1 cellular context compared by ENCODE assay signal in the genomic region with DNA sequence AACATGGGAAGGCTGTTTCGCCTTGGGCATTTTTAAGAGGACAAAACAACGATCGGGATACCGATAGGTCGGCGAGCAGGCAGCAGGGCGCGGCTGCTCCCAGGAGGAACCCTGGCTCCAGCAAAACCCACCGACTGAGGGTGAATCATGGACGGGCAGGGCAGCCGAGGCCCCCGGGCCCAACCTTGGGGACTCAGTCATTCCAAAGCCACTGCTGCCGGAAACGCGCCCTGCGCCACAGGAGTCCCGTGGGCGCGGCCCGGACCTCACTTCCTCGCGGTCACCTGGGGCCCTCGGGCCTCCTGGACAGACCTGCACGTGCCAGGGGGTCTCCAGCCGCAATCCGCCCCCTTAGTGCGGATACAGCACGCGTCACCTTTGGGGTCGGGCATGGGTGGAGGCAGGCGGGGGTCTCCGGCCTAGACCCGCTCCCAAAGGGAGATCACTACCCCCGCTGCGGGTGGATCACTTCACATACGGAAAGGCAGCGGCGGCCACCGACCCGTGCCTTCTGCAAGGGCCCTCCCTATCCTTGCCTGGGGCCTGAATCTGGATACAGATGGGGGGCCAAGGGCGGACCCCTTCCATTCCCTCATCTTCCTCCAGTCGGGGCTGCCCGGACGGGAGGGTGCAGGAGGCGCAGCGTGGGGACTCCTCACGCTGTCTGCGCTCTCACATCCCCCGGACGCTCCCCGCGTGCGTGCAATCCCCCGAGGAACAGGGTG.
A peak's percentile ranks its signal among the peaks of the same experiment; 100 is the strongest.
TF ChIP-seq lines count a peak whose summit lies in the region.

No MANE protein-coding gene starts in this region.

TF ChIP-seq in H1, 55 proteins besides CTCF, POLR2A, EP300 and RAD21 (continued from another document):
- TF ChIP-seq, protein P1, sequence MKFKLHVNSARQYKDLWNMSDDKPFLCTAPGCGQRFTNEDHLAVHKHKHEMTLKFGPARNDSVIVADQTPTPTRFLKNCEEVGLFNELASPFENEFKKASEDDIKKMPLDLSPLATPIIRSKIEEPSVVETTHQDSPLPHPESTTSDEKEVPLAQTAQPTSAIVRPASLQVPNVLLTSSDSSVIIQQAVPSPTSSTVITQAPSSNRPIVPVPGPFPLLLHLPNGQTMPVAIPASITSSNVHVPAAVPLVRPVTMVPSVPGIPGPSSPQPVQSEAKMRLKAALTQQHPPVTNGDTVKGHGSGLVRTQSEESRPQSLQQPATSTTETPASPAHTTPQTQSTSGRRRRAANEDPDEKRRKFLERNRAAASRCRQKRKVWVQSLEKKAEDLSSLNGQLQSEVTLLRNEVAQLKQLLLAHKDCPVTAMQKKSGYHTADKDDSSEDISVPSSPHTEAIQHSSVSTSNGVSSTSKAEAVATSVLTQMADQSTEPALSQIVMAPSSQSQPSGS (IDR thresholded peaks at IDR 0.05; ENCODE audit: low read length): no peak
- TF ChIP-seq BACH1 (IDR thresholded peaks at IDR 0.05; ENCODE audit: low read length): no peak
- TF ChIP-seq TEAD4 (IDR thresholded peaks at IDR 0.05; ENCODE audit: low read depth, low read length): no peak
- peak; percentile 64 for TF ChIP-seq KDM4A (IDR thresholded peaks at IDR 0.05; ENCODE audit: low read depth, low read length, severe bottlenecking)
- TF ChIP-seq ASH2L (IDR thresholded peaks at IDR 0.05; ENCODE audit: low read length): peak; percentile 34
- no peak for TF ChIP-seq CHD1 (IDR thresholded peaks at IDR 0.05; ENCODE audit: low read depth, low read length)
- no peak for TF ChIP-seq SRF (IDR thresholded peaks at IDR 0.05; ENCODE audit: low read depth, low read length)
- no peak for TF ChIP-seq BCL11A (IDR thresholded peaks at IDR 0.05; ENCODE audit: low read depth in 2 of 2, low read length in 2 of 2)
- no peak for TF ChIP-seq GABPA (IDR thresholded peaks at IDR 0.05; ENCODE audit: borderline replicate concordance, insufficient read depth, low read length)
- no peak for TF ChIP-seq USF2 (IDR thresholded peaks at IDR 0.05; ENCODE audit: low read length)
- no peak for TF ChIP-seq SP1 (IDR thresholded peaks at IDR 0.05; ENCODE audit: low read depth, low read length)
- no peak for TF ChIP-seq SP2 (IDR thresholded peaks at IDR 0.05; ENCODE audit: low read length)
- no peak for TF ChIP-seq CHD2 (IDR thresholded peaks at IDR 0.05; ENCODE audit: low read length)
- TF ChIP-seq SAP30 (IDR thresholded peaks at IDR 0.05; ENCODE audit: insufficient read depth, insufficient replicate concordance, low read length): peak; percentile 6
- TF ChIP-seq MAX (IDR thresholded peaks at IDR 0.05): peak; percentile 56
- no peak for TF ChIP-seq CBX5 (IDR thresholded peaks at IDR 0.05; ENCODE audit: low read depth, low read length)
- TF ChIP-seq ZNF274 (IDR thresholded peaks at IDR 0.05; ENCODE audit: borderline replicate concordance, extremely low read depth, low read length): no peak
- TF ChIP-seq, protein P2, sequence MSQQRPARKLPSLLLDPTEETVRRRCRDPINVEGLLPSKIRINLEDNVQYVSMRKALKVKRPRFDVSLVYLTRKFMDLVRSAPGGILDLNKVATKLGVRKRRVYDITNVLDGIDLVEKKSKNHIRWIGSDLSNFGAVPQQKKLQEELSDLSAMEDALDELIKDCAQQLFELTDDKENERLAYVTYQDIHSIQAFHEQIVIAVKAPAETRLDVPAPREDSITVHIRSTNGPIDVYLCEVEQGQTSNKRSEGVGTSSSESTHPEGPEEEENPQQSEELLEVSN (IDR thresholded peaks at IDR 0.05): peak; percentile 19; the same call in 1 of the 2 replicates
- TF ChIP-seq HDAC6 (IDR thresholded peaks at IDR 0.05; ENCODE audit: low read depth, low read length): no peak
- 0 out of 4 replicates have a peak, but pooled peaks of 1 of the 2 experiments have one; percentile 18 for TF ChIP-seq HDAC2 (IDR thresholded peaks at IDR 0.05; ENCODE audit: borderline replicate concordance in 1 of 2, low read depth in 2 of 2, low read length in 2 of 2)
- no peak for TF ChIP-seq SUZ12 (IDR thresholded peaks at IDR 0.05; ENCODE audit: low read length)
- no peak for TF ChIP-seq BRCA1 (IDR thresholded peaks at IDR 0.05; ENCODE audit: low read depth, low read length)
- TF ChIP-seq SIN3A (conservative IDR thresholded peaks at IDR 0.05 in 1 of 2, IDR thresholded peaks at IDR 0.05 in 1 of 2; ENCODE audit: low read depth in 1 of 2, low read length in 2 of 2): peak; percentile 3 to 44; a peak in 1 of 4 replicates
- no peak for TF ChIP-seq SP4 (IDR thresholded peaks at IDR 0.05; ENCODE audit: low read length)
- TF ChIP-seq NRF1 (IDR thresholded peaks at IDR 0.05; ENCODE audit: low read depth, low read length): no peak
- no peak for TF ChIP-seq RBBP5 (IDR thresholded peaks at IDR 0.05; ENCODE audit: borderline replicate concordance, low read depth, low read length)
TF ChIP-seq in H1: peak in this region for 7.
